ENCODE assay signal across 8 cellular contexts in genomic region chr12:47905313-47905730, GRCh38. TPM values are rescaled to one million over a fixed set of nuclear protein-coding genes. Genes with fewer than 3 reads are reported as not detected.
DNase-seq lines count a peak whose midpoint lies in the region; ATAC-seq and TF ChIP-seq lines count a peak whose summit lies in the region.

No MANE protein-coding gene starts in this region.

- no peaks in the 10 kb centered on the region for H3K36me3 Mint-ChIP-seq in nephron progenitor cell (ENCODE audit: low read depth)

- intact Hi-C loops in esophagus muscularis mucosa (cut with DNase I) = no loop called here

- H3K4me3 Mint-ChIP-seq in nephron progenitor cell = peak overlapping the region; percentile 77

- DNase-seq in stimulated activated CD4-positive, alpha-beta T cell treated with anti-CD3 and anti-CD28 coated beads, Interleukin-4, amount 100 ng/mL, for 1 hour = peak; percentile 45
- DNase-seq in stimulated activated CD4-positive, alpha-beta T cell treated with anti-CD3 and anti-CD28 coated beads, Interleukin-12 subunit alpha, Interleukin-12 subunit beta, amount 100 ng/mL, for 4 hours = no peak
- DNase-seq in esophagus muscularis mucosa (ENCODE audit: extremely low spot score) (no peak), nephron progenitor cell (peak; percentile 51), medulla oblongata (ENCODE audit: extremely low spot score) (no peak), NOMO-1 treated with dmso at 0.1 percent for 144 hours (lab: John Stamatoyannopoulos, UW; ENCODE audit: unreplicated experiment) (no peak)

- no peak for TF ChIP-seq POLR2A in esophagus muscularis mucosa (IDR thresholded peaks at IDR 0.05; ENCODE audit: low read depth)

- peaks cover 5 to 30% (median 27%) of the 10 kb centered on the region in 4 donors for H3K4me1 ChIP-seq in esophagus muscularis mucosa

- 0% methylated on average over 3 of the region's 34 CpGs for WGBS in esophagus muscularis mucosa

- peak; percentile 8 for ATAC-seq in HG03039 (IDR thresholded peaks at IDR 0.05; ENCODE audit: unreplicated experiment)
- peak; percentile 27 for ATAC-seq in SK-N-SH treated with all-trans-retinoic acid at 6 μM for 48 hours

- H3K27ac ChIP-seq in esophagus muscularis mucosa (replicated peaks in 1 of 4) = peak overlapping the region in 2 of 4 donors; percentile 6 to 20

- H3K4me1 Mint-ChIP-seq in nephron progenitor cell = peaks cover 14% of the 10 kb centered on the region

- H3K36me3 ChIP-seq in esophagus muscularis mucosa = no peaks in the 10 kb centered on the region

- H3K27me3 Mint-ChIP-seq in nephron progenitor cell (ENCODE audit: low read depth, poor library complexity) = peaks cover 98% of the 10 kb centered on the region

- H3K9me3 ChIP-seq in esophagus muscularis mucosa = no peaks in the 10 kb centered on the region

- TF ChIP-seq EP300 in esophagus muscularis mucosa (IDR thresholded peaks at IDR 0.05) = no peak

- no peak overlapping the region for H3K27ac Mint-ChIP-seq in nephron progenitor cell

- TF ChIP-seq CTCF in esophagus muscularis mucosa (IDR thresholded peaks at IDR 0.05) = peak; percentile 23 to 34 (median 31)
- TF ChIP-seq CTCF in nephron progenitor cell (IDR thresholded peaks at IDR 0.05) = peak; percentile 17

- H3K4me3 ChIP-seq in esophagus muscularis mucosa = peak overlapping the region; percentile 56 to 69 (median 59)

- H3K9me3 Mint-ChIP-seq in nephron progenitor cell = peaks cover 3% of the 10 kb centered on the region

- peaks cover 0 to 30% (median 0%) of the 10 kb centered on the region in 4 donors for H3K27me3 ChIP-seq in esophagus muscularis mucosa

TF ChIP-seq in SK-N-SH treated with all-trans-retinoic acid at 6 μM for 48 hours, 23 proteins besides CTCF, POLR2A, EP300 and RAD21:
- TF ChIP-seq ESRRG (CRISPR knock-in tag; IDR thresholded peaks at IDR 0.05) (no peak), ZFP30 (CRISPR knock-in tag; IDR thresholded peaks at IDR 0.05) (no peak), CREB5 (CRISPR knock-in tag; IDR thresholded peaks at IDR 0.05; ENCODE audit: low read depth) (no peak), BACH2 (CRISPR knock-in tag; IDR thresholded peaks at IDR 0.05; ENCODE audit: borderline replicate concordance) (no peak), ZNF8 (CRISPR knock-in tag; IDR thresholded peaks at IDR 0.05) (no peak), ARNTL (CRISPR knock-in tag; IDR thresholded peaks at IDR 0.05; ENCODE audit: borderline replicate concordance, low read depth) (no peak), TCF4 (CRISPR knock-in tag; IDR thresholded peaks at IDR 0.05; ENCODE audit: borderline replicate concordance) (no peak), ZC3H10 (CRISPR knock-in tag; IDR thresholded peaks at IDR 0.05) (no peak), GLIS3 (CRISPR knock-in tag; IDR thresholded peaks at IDR 0.05) (no peak), TSHZ2 (CRISPR knock-in tag; IDR thresholded peaks at IDR 0.05) (no peak), CSDC2 (CRISPR knock-in tag; IDR thresholded peaks at IDR 0.05) (no peak), SNAI2 (CRISPR knock-in tag; IDR thresholded peaks at IDR 0.05) (no peak)

RNA-seq across cellular contexts. Expression of gene VDR, which starts 0.5 kb away (rescaled TPM):
- 1 to 10 TPM in 3 of 4 donors, under 1 TPM in 1; 0.42 to 2.8 (median 2.1) TPM for total RNA-seq in esophagus muscularis mucosa

RNA-seq across cellular contexts. Expression of gene TMEM106C, which starts 58.1 kb away (rescaled TPM):
- total RNA-seq in esophagus muscularis mucosa = 10 to 100 TPM; 68.6 to 98.8 (median 72.0) TPM

Comparison
In these comparisons a context has a peak if more than half of its experiments do, and no peak if none do; other contexts are left out.
1. DNase-seq: peak in stimulated activated CD4-positive, alpha-beta T cell treated with anti-CD3 and anti-CD28 coated beads, Interleukin-4, amount 100 ng/mL, for 1 hour (single experiment) and nephron progenitor cell (single experiment); none in stimulated activated CD4-positive, alpha-beta T cell treated with anti-CD3 and anti-CD28 coated beads, Interleukin-12 subunit alpha, Interleukin-12 subunit beta, amount 100 ng/mL, for 4 hours (single experiment), esophagus muscularis mucosa (single experiment), medulla oblongata (single experiment) and NOMO-1 treated with dmso at 0.1 percent for 144 hours (single experiment).